ENCODE assay signal across 14 cellular contexts in genomic region chr14:104433401-104434213, GRCh38.
DNase-seq lines count a peak whose midpoint lies in the region; ATAC-seq and TF ChIP-seq lines count a peak whose summit lies in the region.
"Had no signal": no experiment of that assay in that cellular context is flagged by ENCODE, and none has a peak within 500 bp of the region (broad histone marks: within the 10 kb centered on the region; RNA-seq: fewer than 3 reads in every experiment).

No MANE protein-coding gene starts in this region.

- no peak for ATAC-seq in gastroesophageal sphincter
- ATAC-seq: activated CD4-positive, CD25-positive, alpha-beta regulatory T cell treated with anti-CD3 and anti-CD28 coated beads, Interleukin-2, amount 50 U/mL, for 24 hours had no signal

- no peaks in the 10 kb centered on the region for H3K36me3 Mint-ChIP-seq in H9 (ENCODE audit: insufficient read depth in 1 of 3, low read depth in 3 of 3)
- H3K36me3 Mint-ChIP-seq: activated naive CD8-positive, alpha-beta T cell treated with anti-CD3 and anti-CD28 coated beads for 36 hours; mesothelial cell of epicardium had no signal

- WGBS in H9 (ENCODE audit: extremely low coverage, insufficient read length, low lambda C conversion rate), result no CpG with 5 or more reads among the region's 29 CpGs
- WGBS in suprapubic skin, result 97% methylated on average over 6 of the region's 29 CpGs
- 100% methylated on average over 1 of the region's 29 CpGs; no CpG with 5 or more reads in 1 of the 2 donors for WGBS in gastroesophageal sphincter (ENCODE audit: low coverage in 1 of 2), 2 donors
- 87 to 92% methylated on average over 3 to 21 of the region's 29 CpGs for WGBS in thyroid gland, 2 donors

- H3K4me1 Mint-ChIP-seq in H9, result peaks cover 6 to 11% of the 10 kb centered on the region in 2 experiments; a peak in 3 of 4 replicates
- H3K4me1 Mint-ChIP-seq: neural crest cell had no signal

- no peak overlapping the region for H3K27ac ChIP-seq in H9 (ENCODE audit: insufficient read length, low read depth, low read length)
- no peak overlapping the region for H3K27ac ChIP-seq in suprapubic skin
- H3K27ac ChIP-seq in gastroesophageal sphincter, result no peak overlapping the region
- H3K27ac ChIP-seq in thyroid gland, result no peak overlapping the region

- H2BK120ac ChIP-seq in H9 (ENCODE audit: low read depth, low read length, poor library complexity, severe bottlenecking), result no peak overlapping the region

- no peaks in the 10 kb centered on the region for H3K9me3 Mint-ChIP-seq in H9
- H3K9me3 Mint-ChIP-seq: activated naive CD8-positive, alpha-beta T cell treated with anti-CD3 and anti-CD28 coated beads for 36 hours; mesothelial cell of epicardium; neural crest cell had no signal

- H3K27me3 ChIP-seq in H9 (ENCODE audit: insufficient read depth, low read length) (no peaks in the 10 kb centered on the region), suprapubic skin (peaks cover 20% of the 10 kb centered on the region), gastroesophageal sphincter (peaks cover 23% of the 10 kb centered on the region), thyroid gland (no peaks in the 10 kb centered on the region)

- H3K79me2 ChIP-seq in H9 (ENCODE audit: insufficient read depth, low read length), result no peaks in the 10 kb centered on the region

- H2BK15ac ChIP-seq in H9 (ENCODE audit: low read depth, low read length), result no peak overlapping the region

- no peak overlapping the region for H3T11ph ChIP-seq in H9 (ENCODE audit: low read length)

- H3K4me1 ChIP-seq in H9 (ENCODE audit: insufficient read depth, low read length), result no peaks in the 10 kb centered on the region
- H3K4me1 ChIP-seq in suprapubic skin, result peaks cover 15% of the 10 kb centered on the region
- H3K4me1 ChIP-seq in gastroesophageal sphincter, result peaks cover 0 to 18% (median 8%) of the 10 kb centered on the region in 3 donors
- H3K4me1 ChIP-seq in thyroid gland, result peaks cover 3 to 18% of the 10 kb centered on the region in 2 donors

- no peak overlapping the region for H4K5ac ChIP-seq in H9 (ENCODE audit: insufficient read length, low read depth, low read length)

- no peak overlapping the region for H4K8ac ChIP-seq in H9 (replicated peaks; ENCODE audit: insufficient read length, low read depth, low read length)

- no peak overlapping the region for H3K18ac ChIP-seq in H9 (ENCODE audit: insufficient read length, low read depth, low read length)

- H3K14ac ChIP-seq in H9 (ENCODE audit: insufficient read depth, low read length), result no peak overlapping the region

- no peaks in the 10 kb centered on the region for H3K23me2 ChIP-seq in H9 (ENCODE audit: insufficient read length, low read depth, low read length, poor library complexity, severe bottlenecking)

- no peak overlapping the region for H2BK20ac ChIP-seq in H9 (ENCODE audit: low read depth, low read length, poor library complexity, severe bottlenecking)

- H2AFZ ChIP-seq in H9 (ENCODE audit: low read length), result no peak overlapping the region

- peak; percentile 52 for DNase-seq in activated effector memory CD4-positive, alpha-beta T cell treated with anti-CD3 and anti-CD28 coated beads, Interleukin-2, amount 50 U/mL, for 16 hours
- DNase-seq in activated effector memory CD4-positive, alpha-beta T cell treated with Interleukin-2 at 50 U/mL for 16 hours, result no peak
- DNase-seq in H9 (peak; percentile 35), iPS-NIHi11 (ENCODE audit: low spot score) (peak; percentile 7), suprapubic skin (ENCODE audit: low spot score in 2 of 2) (peak; percentile 47 to 75), NCI-H82 treated with DMSO at 0.1 percent for 48 hours (lab: John Stamatoyannopoulos, UW; ENCODE audit: unreplicated experiment) (no peak), thyroid gland (no peak)
- DNase-seq: activated naive CD8-positive, alpha-beta T cell treated with anti-CD3 and anti-CD28 coated beads for 36 hours; NCI-H1930; SIG-M5 had no signal

- no peak overlapping the region for H3K4me2 ChIP-seq in H9 (ENCODE audit: insufficient read depth, insufficient read length, low read length)

- no peak overlapping the region for H2BK5ac ChIP-seq in H9 (ENCODE audit: insufficient read length, low read length)

- no peak overlapping the region for H3K27ac Mint-ChIP-seq in H9
- H3K27ac Mint-ChIP-seq: activated naive CD8-positive, alpha-beta T cell treated with anti-CD3 and anti-CD28 coated beads for 36 hours; mesothelial cell of epicardium had no signal

- H3K23ac ChIP-seq in H9 (ENCODE audit: insufficient read length, low read depth, low read length), result no peak overlapping the region

- TF ChIP-seq POLR2A in suprapubic skin (IDR thresholded peaks at IDR 0.05), result no peak
- TF ChIP-seq POLR2A in gastroesophageal sphincter (IDR thresholded peaks at IDR 0.05), result no peak
- TF ChIP-seq POLR2A in thyroid gland (IDR thresholded peaks at IDR 0.05), result no peak

- no peak for TF ChIP-seq EP300 in suprapubic skin (IDR thresholded peaks at IDR 0.05)
- no peak for TF ChIP-seq EP300 in gastroesophageal sphincter (IDR thresholded peaks at IDR 0.05)

- no peaks in the 10 kb centered on the region for H4K20me1 ChIP-seq in H9 (ENCODE audit: control insufficient read depth, insufficient read depth, insufficient read length)

- no peak overlapping the region for H2BK12ac ChIP-seq in H9 (ENCODE audit: insufficient read length, low read depth, low read length)

- intact Hi-C loops in thyroid gland (cut with DNase I), result no loop called here

- no peaks in the 10 kb centered on the region for H3K79me1 ChIP-seq in H9 (ENCODE audit: insufficient read depth, low read depth, low read length, poor library complexity, severe bottlenecking)

- H3K4me3 ChIP-seq in suprapubic skin (no peak overlapping the region), gastroesophageal sphincter (no peak overlapping the region), thyroid gland (replicated peaks in 1 of 3) (no peak overlapping the region)

- no peaks in the 10 kb centered on the region for H3K36me3 ChIP-seq in suprapubic skin
- no peaks in the 10 kb centered on the region for H3K36me3 ChIP-seq in gastroesophageal sphincter
- no peaks in the 10 kb centered on the region for H3K36me3 ChIP-seq in thyroid gland

- H2AK5ac ChIP-seq in H9 (ENCODE audit: insufficient read length, low read length), result no peak overlapping the region

- no peak overlapping the region for H3K4ac ChIP-seq in H9 (ENCODE audit: low read depth, low read length)

- no peak overlapping the region for H3K9ac ChIP-seq in H9 (ENCODE audit: extremely low read depth, insufficient read length, low read length)

- TF ChIP-seq CTCF in H9 (conservative IDR thresholded peaks at IDR 0.05) (no peak), suprapubic skin (IDR thresholded peaks at IDR 0.05) (no peak), gastroesophageal sphincter (IDR thresholded peaks at IDR 0.05) (no peak), thyroid gland (IDR thresholded peaks at IDR 0.05) (no peak)

- H3K56ac ChIP-seq in H9 (ENCODE audit: insufficient read length, low read depth, low read length), result no peak overlapping the region

- H4K91ac ChIP-seq in H9 (ENCODE audit: insufficient read length, low read depth, low read length), result no peak overlapping the region

- no peaks in the 10 kb centered on the region for H3K9me3 ChIP-seq in H9 (ENCODE audit: control insufficient read depth, low read depth, low read length)
- no peaks in the 10 kb centered on the region for H3K9me3 ChIP-seq in suprapubic skin
- H3K9me3 ChIP-seq in gastroesophageal sphincter, result no peaks in the 10 kb centered on the region
- no peaks in the 10 kb centered on the region for H3K9me3 ChIP-seq in thyroid gland

- H3K27me3 Mint-ChIP-seq in H9 (ENCODE audit: low read depth), result no peaks in the 10 kb centered on the region
- H3K27me3 Mint-ChIP-seq: activated naive CD8-positive, alpha-beta T cell treated with anti-CD3 and anti-CD28 coated beads for 36 hours had no signal

- H3K4me3 Mint-ChIP-seq in H9, result no peak overlapping the region
- H3K4me3 Mint-ChIP-seq: activated naive CD8-positive, alpha-beta T cell treated with anti-CD3 and anti-CD28 coated beads for 36 hours; mesothelial cell of epicardium; neural crest cell had no signal

Comparison
In these comparisons a context has a peak if more than half of its experiments do, and no peak if none do; other contexts are left out.
1. DNase-seq: peak in activated effector memory CD4-positive, alpha-beta T cell treated with anti-CD3 and anti-CD28 coated beads, Interleukin-2, amount 50 U/mL, for 16 hours (single experiment), H9 (single experiment), iPS-NIHi11 (single experiment) and suprapubic skin (2 of 2); none in activated effector memory CD4-positive, alpha-beta T cell treated with Interleukin-2 at 50 U/mL for 16 hours (single experiment), NCI-H82 treated with DMSO at 0.1 percent for 48 hours (single experiment) and thyroid gland (0 of 2).